ENCODE assay signal across 15 cellular contexts in the genomic region with DNA sequence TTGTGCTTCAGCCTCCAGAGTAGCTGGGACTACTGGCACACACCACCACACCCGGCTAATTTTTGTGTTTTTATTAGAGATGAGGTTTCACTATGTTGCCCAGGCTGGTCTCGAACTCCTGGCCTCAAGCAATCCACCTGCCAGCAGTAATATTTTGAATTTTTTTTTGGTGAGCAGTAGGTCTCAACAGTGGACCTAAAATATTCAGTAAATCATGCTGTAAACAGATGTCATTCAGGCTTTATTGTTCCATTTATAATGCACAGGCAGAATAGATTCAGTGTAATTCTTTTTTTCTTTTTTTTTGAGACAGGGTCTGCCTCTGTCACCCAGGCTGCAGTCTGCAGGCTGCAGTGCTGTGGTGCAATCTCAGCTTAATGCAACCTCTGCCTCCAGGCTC.
DNase-seq lines count a peak whose midpoint lies in the region; ATAC-seq, FAIRE-seq and TF ChIP-seq lines count a peak whose summit lies in the region.
"Had no signal": no experiment of that assay in that cellular context is flagged by ENCODE, and none has a peak within 500 bp of the region (broad histone marks: within the 10 kb centered on the region; RNA-seq: fewer than 3 reads in every experiment).

No MANE protein-coding gene starts in this region.

- TF ChIP-seq CTCF in HepG2 (CRISPR knock-in tag; IDR thresholded peaks at IDR 0.05) (no peak), right lobe of liver (IDR thresholded peaks at IDR 0.05) (no peak), GM12878 (IDR thresholded peaks at IDR 0.05 in 2 of 3, conservative IDR thresholded peaks at IDR 0.05 in 1 of 3; ENCODE audit: control insufficient read depth in 2 of 3, extremely low read depth in 1 of 3, insufficient read depth in 1 of 3, low read depth in 3 of 3, low read length in 3 of 3) (no peak)

- H3K36me3 ChIP-seq in HepG2 (replicated peaks in 1 of 2; ENCODE audit: control insufficient read depth in 1 of 2, insufficient read depth in 2 of 2, low read length in 2 of 2) (peaks cover 0 to 3% of the 10 kb centered on the region in 2 experiments; a peak in 2 of 5 replicates), right lobe of liver (no peaks in the 10 kb centered on the region), Karpas-422 (ENCODE audit: insufficient read depth, low read length) (peaks cover 14% of the 10 kb centered on the region), GM12878 (ENCODE audit: control insufficient read depth in 2 of 2, insufficient read depth in 2 of 2, low read length in 1 of 2) (peaks cover 5 to 16% of the 10 kb centered on the region in 2 experiments; a peak in 3 of 4 replicates)

- H3K4me1 ChIP-seq in HepG2 (ENCODE audit: insufficient read depth, low read length) (peaks cover 72% of the 10 kb centered on the region), right lobe of liver (peaks cover 0 to 49% (median 15%) of the 10 kb centered on the region in 4 donors), Karpas-422 (ENCODE audit: low read length) (peaks cover 41% of the 10 kb centered on the region), GM12878 (ENCODE audit: control insufficient read depth, insufficient read depth, low read length) (peaks cover 27% of the 10 kb centered on the region)

- WGBS in HepG2 (ENCODE audit: low lambda C conversion rate): 87% methylated on average over 2 of the region's 2 CpGs
- WGBS in right lobe of liver (ENCODE audit: insufficient coverage, low coverage, low lambda C conversion rate, missing lambda C conversion rate): 100% methylated on average over 2 of the region's 2 CpGs
- 28% methylated on average over 2 of the region's 2 CpGs for WGBS in GM12878 (ENCODE audit: insufficient coverage, insufficient replicate concordance, low lambda C conversion rate, missing lambda C conversion rate)

- H3K4me2 ChIP-seq in HepG2 (ENCODE audit: low read depth, low read length): no peak overlapping the region
- H3K4me2 ChIP-seq in Karpas-422 (ENCODE audit: low read depth, low read length, poor library complexity, severe bottlenecking): no peak overlapping the region
- no peak overlapping the region for H3K4me2 ChIP-seq in GM12878 (ENCODE audit: control insufficient read depth, insufficient read depth)
- H3K4me2 ChIP-seq: A549 had no signal

- peaks cover 96% of the 10 kb centered on the region for H3K79me2 ChIP-seq in HepG2 (ENCODE audit: insufficient read depth, low read length)
- peaks cover 95% of the 10 kb centered on the region for H3K79me2 ChIP-seq in Karpas-422 (ENCODE audit: low read length)
- peaks cover 93% of the 10 kb centered on the region for H3K79me2 ChIP-seq in GM12878 (ENCODE audit: control insufficient read depth, insufficient read depth, low read length)

- SMC1A ChIA-PET in GM12878 (lab: Charles Lee; ENCODE audit: uncharacterized antibody, unreplicated experiment): interaction anchor here (0.5 to 1.7 kb wide), 3 partner anchors 10 to 49 kb away, joined by 3 to 5 read pairs (median 3); no protein-coding TSS in a partner anchor

- BruUV-seq in HepG2 (replicated peaks; lab: Mats Ljungman, UMichigan) (no TSS peak), GM12878 (replicated peaks; lab: Mats Ljungman, UMichigan) (no TSS peak)

- TF ChIP-seq RAD21 in HepG2 (CRISPR knock-in tag; IDR thresholded peaks at IDR 0.05): no peak
- no peak for TF ChIP-seq RAD21 in GM12878 (IDR thresholded peaks at IDR 0.05; ENCODE audit: insufficient read depth, low read depth, low read length)

- intact Hi-C loops in HepG2 (cut with micrococcal nuclease; ENCODE audit: unreplicated experiment): no loop called here
- intact Hi-C loops in right lobe of liver (cut with DNase I): no loop called here
- intact Hi-C loops in GM12878 (cut with micrococcal nuclease; ENCODE audit: unreplicated experiment): no loop called here
- intact Hi-C loops in head of caudate nucleus (cut with DNase I): no loop called here

- H2AFZ ChIP-seq in HepG2 (ENCODE audit: low read length) (no peak overlapping the region), Karpas-422 (ENCODE audit: low read length) (no peak overlapping the region), GM12878 (ENCODE audit: control insufficient read depth, low read depth, low read length) (no peak overlapping the region)

- H4K20me1 ChIP-seq in HepG2 (ENCODE audit: insufficient read depth, low read length): peaks cover 4% of the 10 kb centered on the region
- H4K20me1 ChIP-seq in Karpas-422 (ENCODE audit: insufficient read depth, low read depth, low read length): no peaks in the 10 kb centered on the region
- H4K20me1 ChIP-seq in GM12878 (ENCODE audit: control insufficient read depth, insufficient read depth): no peaks in the 10 kb centered on the region

- POLR2A ChIA-PET in HepG2 (lab: Yijun Ruan, JAX) (no interaction called here), GM12878 (lab: Charles Lee) (no interaction called here)

- H3K27me3 ChIP-seq in HepG2 (ENCODE audit: control insufficient read depth in 1 of 2, insufficient read depth in 2 of 2, low read length in 2 of 2) (no peaks in the 10 kb centered on the region), right lobe of liver (no peaks in the 10 kb centered on the region), Karpas-422 (ENCODE audit: low read length) (no peaks in the 10 kb centered on the region), GM12878 (replicated peaks in 1 of 2; ENCODE audit: control insufficient read depth in 2 of 2, insufficient read depth in 2 of 2, low read length in 1 of 2) (no peaks in the 10 kb centered on the region)

- RAD21 ChIA-PET in GM12878 (lab: Charles Lee; ENCODE audit: unreplicated experiment): no interaction called here

- H3K9ac ChIP-seq in HepG2 (ENCODE audit: insufficient read depth, low read depth, low read length) (no peak overlapping the region), Karpas-422 (ENCODE audit: low read length) (no peak overlapping the region), GM12878 (ENCODE audit: control insufficient read depth, insufficient read depth, low read length) (no peak overlapping the region)

- H3K9me3 ChIP-seq in HepG2 (ENCODE audit: low read length) (peaks cover 7% of the 10 kb centered on the region), right lobe of liver (no peaks in the 10 kb centered on the region), Karpas-422 (ENCODE audit: low read length) (no peaks in the 10 kb centered on the region; the same call in 1 of the 2 replicates), GM12878 (replicated peaks; ENCODE audit: control insufficient read depth, insufficient read depth, low read length) (peaks cover 8% of the 10 kb centered on the region; the same call in 2 of the 3 replicates)

- CTCF ChIA-PET in HepG2 (lab: Yijun Ruan, JAX; ENCODE audit: low intra/inter-chr PET ratio, low total read pairs) (no interaction called here), GM12878 (lab: Yijun Ruan, JAX) (interaction anchor here (1.0 kb wide), 1 partner anchor 187 kb away, joined by 8 read pairs; no protein-coding TSS in a partner anchor)

- no peak for TF ChIP-seq EP300 in HepG2 (IDR thresholded peaks at IDR 0.05; ENCODE audit: low read depth in 2 of 2, low read length in 2 of 2)
- no peak for TF ChIP-seq EP300 in HepG2 (CRISPR knock-in tag; IDR thresholded peaks at IDR 0.05; ENCODE audit: borderline replicate concordance)
- no peak for TF ChIP-seq EP300 in GM12878 (IDR thresholded peaks at IDR 0.05; ENCODE audit: borderline replicate concordance in 1 of 2, control insufficient read depth in 1 of 2, low read depth in 2 of 2, low read length in 2 of 2)

- H3K9me2 ChIP-seq in Karpas-422 (replicated peaks; ENCODE audit: insufficient read depth, low read length): no peaks in the 10 kb centered on the region

- DNase-seq in HepG2 (ENCODE audit: low spot score): no peak
- DNase-seq in right lobe of liver: no peak
- DNase-seq in Karpas-422: no peak
- no peak for DNase-seq in GM12878 (ENCODE audit: low read depth, low spot score)
- DNase-seq in head of caudate nucleus: no peak
- DNase-seq in 8988T: no peak
- DNase-seq in NCI-H2227 treated with DMSO at 0.1 percent for 48 hours (lab: John Stamatoyannopoulos, UW): no peak
- DNase-seq: CD8-positive, alpha-beta memory T cell; GOT3; H9; HFFc6; KBM-7 had no signal

- no peak for FAIRE-seq in HepG2 (lab: Jason Lieb, UNC)
- no peak for FAIRE-seq in GM12878 (lab: Jason Lieb, UNC)
- FAIRE-seq: A549, GM12892 had no signal

- in situ Hi-C loops in HepG2 (cut with HindIII; ENCODE audit: extremely low pct_ligation_motif_present, low pct_unique_long_range_greater_than_20kb): no loop called here
- in situ Hi-C loops in GM12878 (cut with MboI): no loop called here

- TF ChIP-seq POLR2A in HepG2 (IDR thresholded peaks at IDR 0.05; ENCODE audit: insufficient read depth in 1 of 2, low read depth in 2 of 2, low read length in 2 of 2) (no peak), right lobe of liver (IDR thresholded peaks at IDR 0.05) (no peak), GM12878 (IDR thresholded peaks at IDR 0.05; ENCODE audit: low read depth, low read length) (no peak)

- H3K27ac ChIP-seq in HepG2 (ENCODE audit: extremely low read length, insufficient read depth, low read length) (no peak overlapping the region), right lobe of liver (no peak overlapping the region), Karpas-422 (ENCODE audit: low read length) (peak overlapping the region; percentile 61), GM12878 (ENCODE audit: control insufficient read depth, insufficient read depth) (no peak overlapping the region)
- H3K27ac ChIP-seq: HL-60 had no signal

- H3K4me3 ChIP-seq in HepG2 (replicated peaks in 1 of 3; ENCODE audit: insufficient read depth in 1 of 3, low read depth in 2 of 3, low read length in 3 of 3) (no peak overlapping the region), right lobe of liver (no peak overlapping the region), Karpas-422 (ENCODE audit: low read length) (no peak overlapping the region), GM12878 (no peak overlapping the region)
- H3K4me3 ChIP-seq: A549 had no signal

- ATAC-seq in HepG2 (no peak), right lobe of liver (no peak), GM12878 (no peak)
- ATAC-seq: A549 had no signal

TF ChIP-seq in HepG2, 621 proteins besides CTCF, POLR2A, EP300 and RAD21 (continues in another document):
- TF ChIP-seq, protein P1, sequence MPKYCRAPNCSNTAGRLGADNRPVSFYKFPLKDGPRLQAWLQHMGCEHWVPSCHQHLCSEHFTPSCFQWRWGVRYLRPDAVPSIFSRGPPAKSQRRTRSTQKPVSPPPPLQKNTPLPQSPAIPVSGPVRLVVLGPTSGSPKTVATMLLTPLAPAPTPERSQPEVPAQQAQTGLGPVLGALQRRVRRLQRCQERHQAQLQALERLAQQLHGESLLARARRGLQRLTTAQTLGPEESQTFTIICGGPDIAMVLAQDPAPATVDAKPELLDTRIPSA (CRISPR knock-in tag; IDR thresholded peaks at IDR 0.05; ENCODE audit: borderline replicate concordance): 0 out of 2 replicates have a peak, but pooled peaks have one; percentile 55

Comparison
In these comparisons a context has a peak if more than half of its experiments do, and no peak if none do; other contexts are left out.
1. Of the 75 proteins assayed by ChIP-seq in both HepG2 and GM12878: peak only in HepG2: none; only in GM12878: CBX5; in both: none; in neither: 74.